Comparison of ENCODE assay signal across 11 cellular contexts in the genomic region with DNA sequence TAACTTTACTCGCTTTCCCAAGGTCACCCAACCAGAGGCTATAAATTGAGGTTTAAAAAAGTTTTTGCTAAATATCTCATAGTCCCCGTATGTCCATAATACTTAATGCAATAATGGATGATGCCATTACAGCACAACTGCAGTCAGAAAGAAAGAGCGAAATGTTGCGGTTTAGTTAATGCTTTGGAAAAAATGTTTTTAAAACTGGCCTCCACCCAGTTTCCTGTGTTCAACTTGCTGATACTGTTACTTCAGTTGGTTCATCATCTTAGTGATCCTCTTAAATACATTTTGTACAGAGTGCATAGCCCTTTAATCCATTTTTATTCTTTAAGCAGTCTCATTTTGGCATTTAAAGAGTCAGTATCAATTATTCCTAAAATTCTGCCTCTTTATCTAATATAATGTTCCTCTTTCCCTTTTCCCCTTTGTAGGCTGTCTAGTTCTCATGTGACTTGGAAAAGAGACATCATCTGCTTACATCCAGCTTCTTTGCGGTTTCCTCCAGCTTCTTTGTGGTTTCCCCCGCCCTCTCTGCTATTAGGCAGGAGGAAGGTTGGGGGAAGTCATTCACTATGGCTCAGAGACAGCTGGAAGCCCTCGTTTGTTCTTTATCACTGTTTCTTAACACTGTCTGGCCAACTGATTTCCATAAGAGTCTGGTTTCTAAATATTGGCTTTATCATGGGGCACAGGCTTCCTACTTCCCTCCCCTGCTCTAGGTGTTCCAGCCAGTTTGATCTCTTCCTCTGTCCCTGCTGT.
DNase-seq lines count a peak whose midpoint lies in the region; ATAC-seq, FAIRE-seq and TF ChIP-seq lines count a peak whose summit lies in the region.
"Had no signal": no experiment of that assay in that cellular context is flagged by ENCODE, and none has a peak within 500 bp of the region (broad histone marks: within the 10 kb centered on the region; RNA-seq: fewer than 3 reads in every experiment).

No MANE protein-coding gene starts in this region.

- POLR2A ChIA-PET in K562 (lab: Yijun Ruan, JAX), result interaction anchor here (0.7 kb wide), 1 partner anchor 171 kb away, joined by 3 read pairs; no protein-coding TSS in a partner anchor

- H3K36me3 ChIP-seq in Loucy (ENCODE audit: insufficient read depth, low read length) (no peaks in the 10 kb centered on the region), K562 (ENCODE audit: control insufficient read depth, insufficient read depth, low read length) (no peaks in the 10 kb centered on the region), lower lobe of right lung (no peaks in the 10 kb centered on the region)

- H2AFZ ChIP-seq in Loucy (ENCODE audit: low read length) (no peak overlapping the region), K562 (ENCODE audit: low read depth, low read length) (no peak overlapping the region)

- in situ Hi-C loops in K562 (cut with MboI), result loop anchor here (25.0 kb wide), 1 partner anchor 221 kb away; no protein-coding TSS in a partner anchor

- FAIRE-seq in K562 (lab: Jason Lieb, UNC), result peak; percentile 62
- FAIRE-seq: colon had no signal

- H3K27ac Mint-ChIP-seq in activated CD8-positive, alpha-beta memory T cell treated with anti-CD3 and anti-CD28 coated beads, Interleukin-2, amount 10 ng/mL, durations not matched to agents 7 days and 5 days, result no peak overlapping the region
- H3K27ac Mint-ChIP-seq: progenitor cell of endocrine pancreas had no signal

- H3K9me2 ChIP-seq in Loucy (replicated peaks; ENCODE audit: low read depth, low read length), result no peaks in the 10 kb centered on the region

- H3K9ac ChIP-seq in Loucy (ENCODE audit: low read depth, low read length, poor library complexity, severe bottlenecking) (peak overlapping the region; percentile 70), K562 (ENCODE audit: insufficient read depth in 1 of 2, low read depth in 2 of 2, low read length in 2 of 2) (no peak overlapping the region)

- DNase-seq in AG09319 (ENCODE audit: extremely low read depth, low read depth) (peak; percentile 64), K562 (ENCODE audit: extremely low read depth in 1 of 4, low spot score in 3 of 4) (peak; percentile 27 to 88 (median 48)), lower lobe of right lung (peak; percentile 52), iPS-NIHi11 (ENCODE audit: low spot score) (no peak)
- no peak for DNase-seq in stimulated activated CD4-positive, alpha-beta T cell treated with anti-CD3 and anti-CD28 coated beads, Interleukin-4, amount 100 ng/mL, for 1 hour
- DNase-seq in activated CD8-positive, alpha-beta memory T cell treated with anti-CD3 and anti-CD28 coated beads, Interleukin-2, amount 10 ng/mL, durations not matched to agents 7 days and 5 days, result no peak
- DNase-seq: SW 1271 had no signal

- TF ChIP-seq EP300 in K562 (IDR thresholded peaks at IDR 0.05; ENCODE audit: low read length), result peak; percentile 79

- H3K9me3 ChIP-seq in Loucy (ENCODE audit: insufficient read depth, low read depth, low read length) (no peaks in the 10 kb centered on the region), K562 (replicated peaks; ENCODE audit: control insufficient read depth, insufficient read depth, low read depth, low read length) (no peaks in the 10 kb centered on the region), lower lobe of right lung (no peaks in the 10 kb centered on the region)

- TF ChIP-seq RAD21 in K562 (CRISPR knock-in tag; conservative IDR thresholded peaks at IDR 0.05 in 1 of 2, IDR thresholded peaks at IDR 0.05 in 1 of 2), result peak in 1 of 2 experiments; percentile 29; a peak in 3 of 4 replicates

- H3K4me3 Mint-ChIP-seq in activated CD8-positive, alpha-beta memory T cell treated with anti-CD3 and anti-CD28 coated beads, Interleukin-2, amount 10 ng/mL, durations not matched to agents 7 days and 5 days, result no peak overlapping the region

- TF ChIP-seq CTCF in AG09319 (IDR thresholded peaks at IDR 0.05; ENCODE audit: low read depth, low read length) (no peak), Loucy (conservative IDR thresholded peaks at IDR 0.05; ENCODE audit: low read length) (no peak), K562 (IDR thresholded peaks at IDR 0.05 in 2 of 3, conservative IDR thresholded peaks at IDR 0.05 in 1 of 3; ENCODE audit: insufficient read depth in 2 of 3, low read depth in 1 of 3, low read length in 3 of 3) (no peak), lower lobe of right lung (IDR thresholded peaks at IDR 0.05) (no peak)

- no peaks in the 10 kb centered on the region for H3K4me1 Mint-ChIP-seq in activated CD8-positive, alpha-beta memory T cell treated with anti-CD3 and anti-CD28 coated beads, Interleukin-2, amount 10 ng/mL, durations not matched to agents 7 days and 5 days

- ATAC-seq in K562 (peak; percentile 96), lower lobe of right lung (peak; percentile 73 to 87), HG02571 (IDR thresholded peaks at IDR 0.05; ENCODE audit: unreplicated experiment) (no peak)
- ATAC-seq in activated CD8-positive, alpha-beta memory T cell treated with anti-CD3 and anti-CD28 coated beads, Interleukin-2, amount 10 ng/mL, durations not matched to agents 7 days and 5 days, result no peak

- no peaks in the 10 kb centered on the region for H3K9me1 ChIP-seq in K562 (ENCODE audit: control insufficient read depth, insufficient read depth, low read length)

- CTCF ChIA-PET in K562 (lab: Yijun Ruan, JAX; ENCODE audit: low intra/inter-chr PET ratio), result no interaction called here
- CTCF ChIA-PET in activated CD8-positive, alpha-beta memory T cell treated with anti-CD3 and anti-CD28 coated beads, Interleukin-2, amount 10 ng/mL, durations not matched to agents 7 days and 5 days (lab: Charles Lee), result no interaction called here

- H3K79me2 ChIP-seq in Loucy (ENCODE audit: insufficient read depth, low read length) (no peaks in the 10 kb centered on the region), K562 (ENCODE audit: control insufficient read depth, insufficient read depth, low read length) (no peaks in the 10 kb centered on the region)

- H3K27me3 ChIP-seq in Loucy (ENCODE audit: insufficient read depth, low read length, poor library complexity, severe bottlenecking), result no peaks in the 10 kb centered on the region
- no peaks in the 10 kb centered on the region for H3K27me3 ChIP-seq in K562 (ENCODE audit: control insufficient read depth in 2 of 2, insufficient read depth in 2 of 2, low read length in 2 of 2)
- H3K27me3 ChIP-seq in lower lobe of right lung (ENCODE audit: low read depth), result no peaks in the 10 kb centered on the region

- peaks cover 4% of the 10 kb centered on the region for H3K27me3 Mint-ChIP-seq in activated CD8-positive, alpha-beta memory T cell treated with anti-CD3 and anti-CD28 coated beads, Interleukin-2, amount 10 ng/mL, durations not matched to agents 7 days and 5 days

- no peaks in the 10 kb centered on the region for H3K9me3 Mint-ChIP-seq in activated CD8-positive, alpha-beta memory T cell treated with anti-CD3 and anti-CD28 coated beads, Interleukin-2, amount 10 ng/mL, durations not matched to agents 7 days and 5 days (ENCODE audit: low read depth)

- H3K36me3 Mint-ChIP-seq in activated CD8-positive, alpha-beta memory T cell treated with anti-CD3 and anti-CD28 coated beads, Interleukin-2, amount 10 ng/mL, durations not matched to agents 7 days and 5 days, result no peaks in the 10 kb centered on the region

- H3F3A ChIP-seq in Loucy (ENCODE audit: low read depth), result peaks cover 19% of the 10 kb centered on the region

- intact Hi-C loops in K562 (cut with micrococcal nuclease) (no loop called here), lower lobe of right lung (cut with DNase I) (no loop called here)

- H3K4me1 ChIP-seq in Loucy (ENCODE audit: insufficient read depth, low read length, poor library complexity, severe bottlenecking), result peaks cover 45% of the 10 kb centered on the region
- peaks cover 0 to 16% of the 10 kb centered on the region in 2 experiments; a peak in 3 of 5 replicates for H3K4me1 ChIP-seq in K562 (replicated peaks in 1 of 2; ENCODE audit: control insufficient read depth in 2 of 2, insufficient read depth in 2 of 2, low read length in 2 of 2)
- peaks cover 4% of the 10 kb centered on the region for H3K4me1 ChIP-seq in lower lobe of right lung

- no peak for TF ChIP-seq POLR2A in K562 (conservative IDR thresholded peaks at IDR 0.05)

- 3% methylated on average over 7 of the region's 7 CpGs for WGBS in K562 (ENCODE audit: insufficient coverage, low coverage, missing lambda C conversion rate)

- H3K27ac ChIP-seq in K562 (ENCODE audit: extremely low read depth, low read depth, low read length) (no peak overlapping the region), lower lobe of right lung (no peak overlapping the region)

- H3K4me3 ChIP-seq in Loucy (ENCODE audit: low read length, poor library complexity, severe bottlenecking) (peak overlapping the region; percentile 61), K562 (no peak overlapping the region), lower lobe of right lung (no peak overlapping the region)

- BruUV-seq in K562 (replicated peaks; lab: Mats Ljungman, UMichigan), result no TSS peak

- peak overlapping the region; percentile 74 for H3K4me2 ChIP-seq in Loucy (ENCODE audit: low read depth, low read length, poor library complexity, severe bottlenecking)
- H3K4me2 ChIP-seq in K562 (ENCODE audit: insufficient read depth, low read length), result no peak overlapping the region

- H4K20me1 ChIP-seq in Loucy (ENCODE audit: insufficient read depth, low read length, poor library complexity, severe bottlenecking) (no peaks in the 10 kb centered on the region), K562 (replicated peaks; ENCODE audit: control insufficient read depth, insufficient read depth, low read length) (no peaks in the 10 kb centered on the region)

TF ChIP-seq in K562, 482 proteins besides CTCF, POLR2A, EP300 and RAD21 (continues in another document):
- TF ChIP-seq FOXM1 (IDR thresholded peaks at IDR 0.05; ENCODE audit: low read depth) (peak; percentile 79; the same call in 1 of the 2 replicates), FOXM1 (CRISPR knock-in tag; IDR thresholded peaks at IDR 0.05; ENCODE audit: low read depth) (no peak), SLC30A9 (CRISPR knock-in tag; IDR thresholded peaks at IDR 0.05) (no peak), HCFC1 (IDR thresholded peaks at IDR 0.05; ENCODE audit: low read depth, low read length) (no peak), SPI1 (IDR thresholded peaks at IDR 0.05; ENCODE audit: borderline replicate concordance, low read depth, low read length) (peak; percentile 50; the same call in 1 of the 2 replicates), ETS2 (tag; IDR thresholded peaks at IDR 0.05; ENCODE audit: borderline replicate concordance, poor library complexity, severe bottlenecking) (no peak)

Comparison
In these comparisons a context has a peak if more than half of its experiments do, and no peak if none do; other contexts are left out.
1. DNase-seq: peak in AG09319 (single experiment), K562 (4 of 4) and lower lobe of right lung (single experiment); none in iPS-NIHi11 (single experiment), stimulated activated CD4-positive, alpha-beta T cell treated with anti-CD3 and anti-CD28 coated beads, Interleukin-4, amount 100 ng/mL, for 1 hour (single experiment) and activated CD8-positive, alpha-beta memory T cell treated with anti-CD3 and anti-CD28 coated beads, Interleukin-2, amount 10 ng/mL, durations not matched to agents 7 days and 5 days (single experiment).
2. ATAC-seq: peak in K562 (single experiment) and lower lobe of right lung (2 of 2); none in HG02571 (single experiment) and activated CD8-positive, alpha-beta memory T cell treated with anti-CD3 and anti-CD28 coated beads, Interleukin-2, amount 10 ng/mL, durations not matched to agents 7 days and 5 days (single experiment).